ENCODE assay signal across 13 cellular contexts in the genomic region with DNA sequence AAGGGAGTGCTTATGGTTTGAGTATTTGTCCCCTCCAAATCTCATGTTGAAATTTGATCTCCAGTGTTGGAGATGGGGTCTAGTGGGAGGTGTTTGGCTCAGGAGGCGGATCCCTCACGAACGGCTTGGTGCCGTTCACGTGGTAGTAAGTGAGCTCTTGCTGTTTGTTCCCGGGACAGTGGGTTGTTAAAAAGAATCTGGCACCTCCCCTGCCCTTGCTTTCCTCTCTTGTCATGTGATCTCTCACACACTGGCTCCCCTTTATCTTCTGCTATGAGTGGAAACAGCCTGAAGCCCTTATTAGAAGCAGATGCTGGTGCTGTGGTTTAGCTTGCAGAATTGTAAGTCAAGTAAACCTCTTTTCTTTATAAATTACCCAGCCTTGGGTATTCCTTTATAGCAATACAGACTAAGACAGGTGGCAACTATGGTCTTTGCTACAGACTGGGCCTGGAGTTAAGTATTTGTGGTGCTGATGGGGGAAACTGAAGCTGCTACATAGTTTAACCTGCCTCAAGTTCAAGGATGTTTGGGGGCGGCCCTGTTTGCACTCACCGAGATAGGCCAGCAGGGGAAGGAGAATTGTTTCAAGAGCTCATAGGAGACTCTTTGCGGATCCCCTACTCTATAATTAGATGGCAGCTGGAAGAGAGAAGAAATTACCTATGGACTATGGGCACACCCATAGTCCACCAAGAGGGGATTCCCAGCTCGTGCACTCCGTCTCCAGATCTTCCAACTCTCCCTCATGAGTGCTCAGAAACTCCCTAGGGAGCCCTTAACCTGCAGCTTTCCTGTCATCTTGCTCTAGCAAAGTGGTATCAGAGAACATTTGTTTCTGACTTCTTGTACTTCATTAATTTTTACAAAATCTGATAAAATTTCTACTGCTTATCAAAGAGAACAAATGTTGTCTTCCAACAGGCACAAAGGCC.
DNase-seq lines count a peak whose midpoint lies in the region; ATAC-seq and TF ChIP-seq lines count a peak whose summit lies in the region.
"Had no signal": no experiment of that assay in that cellular context is flagged by ENCODE, and none has a peak within 500 bp of the region (broad histone marks: within the 10 kb centered on the region; RNA-seq: fewer than 3 reads in every experiment).

No MANE protein-coding gene starts in this region.

- H3K4me3 ChIP-seq in AG10803 (ENCODE audit: low read length), result no peak overlapping the region
- peak overlapping the region; percentile 43 for H3K4me3 ChIP-seq in HUES64 (ENCODE audit: low read length)
- H3K4me3 ChIP-seq: skin epidermis had no signal

- peak; percentile 21 for DNase-seq in AG10803 (ENCODE audit: low read depth)
- DNase-seq in NCI-H510A (lab: John Stamatoyannopoulos, UW), result peak; percentile 13
- peak; percentile 32 for DNase-seq in foreskin melanocyte
- DNase-seq in stimulated activated CD4-positive, alpha-beta T cell treated with anti-CD3 and anti-CD28 coated beads, Interleukin-15, amount 100 ng/mL, for 24 hours, result no peak
- no peak for DNase-seq in SIG-M5 treated with dmso at 0.1 percent for 504 hours (lab: John Stamatoyannopoulos, UW; ENCODE audit: unreplicated experiment)
- no peak for DNase-seq in Ammon's horn (ENCODE audit: low spot score)
- DNase-seq: activated CD4-positive, alpha-beta memory T cell treated with anti-CD3 and anti-CD28 coated beads for 36 hours; activated naive CD4-positive, alpha-beta T cell treated with anti-CD3 and anti-CD28 coated beads, Interleukin-2, amount 50 U/mL, for 16 hours; naive thymus-derived CD8-positive, alpha-beta T cell; NCI-H446 treated with DMSO at 0.1 percent for 48 hours had no signal

- ATAC-seq in GM21515 (IDR thresholded peaks at IDR 0.05; ENCODE audit: unreplicated experiment), result no peak
- ATAC-seq: naive thymus-derived CD8-positive, alpha-beta T cell had no signal

- TF ChIP-seq CTCF in AG10803 (conservative IDR thresholded peaks at IDR 0.05; ENCODE audit: low read length), result no peak

- H3K36me3 ChIP-seq in HUES64 (ENCODE audit: insufficient read depth, low read length), result no peaks in the 10 kb centered on the region

- no peaks in the 10 kb centered on the region for H3K9me3 ChIP-seq in HUES64 (ENCODE audit: insufficient read depth, low read depth, low read length)

- H3K27me3 ChIP-seq in HUES64 (ENCODE audit: insufficient read depth, low read length), result no peaks in the 10 kb centered on the region

- no peak overlapping the region; the same call in 1 of the 2 replicates for H3K9ac ChIP-seq in HUES64 (ENCODE audit: low read depth, low read length)

- peaks cover 22% of the 10 kb centered on the region for H3K4me1 ChIP-seq in HUES64 (ENCODE audit: insufficient read depth, low read length)

- H3K27ac ChIP-seq in HUES64 (ENCODE audit: low read depth, low read length), result no peak overlapping the region; the same call in 1 of the 2 replicates
- H3K27ac ChIP-seq: skin epidermis had no signal

- 36% methylated on average over 11 of the region's 11 CpGs for WGBS in HUES64

Comparison
In these comparisons a context has a peak if more than half of its experiments do, and no peak if none do; other contexts are left out.
1. DNase-seq: peak in AG10803 (single experiment), NCI-H510A (single experiment) and foreskin melanocyte (single experiment); none in stimulated activated CD4-positive, alpha-beta T cell treated with anti-CD3 and anti-CD28 coated beads, Interleukin-15, amount 100 ng/mL, for 24 hours (single experiment), SIG-M5 treated with dmso at 0.1 percent for 504 hours (single experiment) and Ammon's horn (single experiment).